Comparison of ENCODE assay signal across 8 cellular contexts in genomic region chr2:74715880-74716279, GRCh38.
A peak's percentile ranks its signal among the peaks of the same experiment; 100 is the strongest.
DNase-seq lines count a peak whose midpoint lies in the region; ATAC-seq and TF ChIP-seq lines count a peak whose summit lies in the region.

No MANE protein-coding gene starts in this region.

- TF ChIP-seq POLR2A in upper lobe of left lung (IDR thresholded peaks at IDR 0.05) = no peak

- H3K9me3 ChIP-seq in cardiac muscle cell (ENCODE audit: low read depth) = no peaks in the 10 kb centered on the region
- no peaks in the 10 kb centered on the region for H3K9me3 ChIP-seq in adipocyte (ENCODE audit: control insufficient read depth, low read length)
- no peaks in the 10 kb centered on the region for H3K9me3 ChIP-seq in lower lobe of right lung
- H3K9me3 ChIP-seq in upper lobe of left lung = no peaks in the 10 kb centered on the region

- DNase-seq in cardiac muscle cell (ENCODE audit: low read depth in 1 of 2, low spot score in 1 of 2) (no peak), Right ventricle myocardium inferior (ENCODE audit: missing footprints) (no peak), adipocyte (ENCODE audit: low read depth) (no peak), lower lobe of right lung (no peak), upper lobe of left lung (no peak), activated gamma-delta T cell treated with Interleukin-2 at 50 U/mL for 16 hours (no peak)

- H3K4me1 ChIP-seq in cardiac muscle cell (ENCODE audit: low read depth) (no peaks in the 10 kb centered on the region), adipocyte (ENCODE audit: control insufficient read depth, insufficient read depth, low read length) (peaks cover 28% of the 10 kb centered on the region), lower lobe of right lung (peaks cover 9% of the 10 kb centered on the region), upper lobe of left lung (peaks cover 6 to 20% (median 10%) of the 10 kb centered on the region in 4 donors)

- WGBS in upper lobe of left lung, 2 donors = 37 to 53% methylated on average over 6 of the region's 6 CpGs

- no peak for TF ChIP-seq EP300 in upper lobe of left lung (IDR thresholded peaks at IDR 0.05)

- H3K27ac ChIP-seq in cardiac muscle cell (no peak overlapping the region), lower lobe of right lung (no peak overlapping the region), upper lobe of left lung (peak overlapping the region in 1 of 4 donors; percentile 74)

- H3K4me3 ChIP-seq in cardiac muscle cell (peak overlapping the region; percentile 48), adipocyte (ENCODE audit: low read length) (peak overlapping the region; percentile 76), lower lobe of right lung (peak overlapping the region; percentile 66), upper lobe of left lung (peak overlapping the region in 3 of 4 donors; percentile 47 to 65 (median 58))

- H3K9ac ChIP-seq in adipocyte (ENCODE audit: low read length) = peak overlapping the region; percentile 80

- peaks cover 7% of the 10 kb centered on the region for H3K27me3 ChIP-seq in cardiac muscle cell
- no peaks in the 10 kb centered on the region for H3K27me3 ChIP-seq in adipocyte (replicated peaks; ENCODE audit: control insufficient read depth, insufficient read depth, low read length)
- no peaks in the 10 kb centered on the region for H3K27me3 ChIP-seq in lower lobe of right lung (ENCODE audit: low read depth)
- H3K27me3 ChIP-seq in upper lobe of left lung = no peaks in the 10 kb centered on the region

- ATAC-seq in Right ventricle myocardium inferior (no peak), lower lobe of right lung (peak; percentile 25 to 59), upper lobe of left lung (ENCODE audit: low FRiP score in 2 of 2) (no peak), GM19023 (IDR thresholded peaks at IDR 0.05; ENCODE audit: unreplicated experiment) (no peak), GM18498 (IDR thresholded peaks at IDR 0.05; ENCODE audit: unreplicated experiment) (no peak)

- TF ChIP-seq CTCF in cardiac muscle cell (IDR thresholded peaks at IDR 0.05; ENCODE audit: low read depth, low read length) (no peak), lower lobe of right lung (IDR thresholded peaks at IDR 0.05) (no peak), upper lobe of left lung (IDR thresholded peaks at IDR 0.05) (no peak)

- H3K36me3 ChIP-seq in cardiac muscle cell (no peaks in the 10 kb centered on the region), adipocyte (ENCODE audit: control insufficient read depth, insufficient read depth, low read length, severe bottlenecking) (no peaks in the 10 kb centered on the region), lower lobe of right lung (no peaks in the 10 kb centered on the region), upper lobe of left lung (no peaks in the 10 kb centered on the region)

- intact Hi-C loops in Right ventricle myocardium inferior (cut with DNase I) = loop anchor here (1.0 to 5.0 kb wide), 2 partner anchors 116 to 160 kb away; partner anchors contain the start of gene HK2
- intact Hi-C loops in lower lobe of right lung (cut with DNase I) = no loop called here

Comparison
In these comparisons a context has a peak if more than half of its experiments do, and no peak if none do; other contexts are left out.
1. ATAC-seq: peak in lower lobe of right lung (2 of 2); none in Right ventricle myocardium inferior (single experiment), upper lobe of left lung (0 of 2), GM19023 (single experiment) and GM18498 (single experiment).
2. Peak in every context shown above with its lines, with median percentiles within 50 percentile points of each other: H3K4me3 ChIP-seq.